ENCODE assay signal across 8 cellular contexts in the genomic region with DNA sequence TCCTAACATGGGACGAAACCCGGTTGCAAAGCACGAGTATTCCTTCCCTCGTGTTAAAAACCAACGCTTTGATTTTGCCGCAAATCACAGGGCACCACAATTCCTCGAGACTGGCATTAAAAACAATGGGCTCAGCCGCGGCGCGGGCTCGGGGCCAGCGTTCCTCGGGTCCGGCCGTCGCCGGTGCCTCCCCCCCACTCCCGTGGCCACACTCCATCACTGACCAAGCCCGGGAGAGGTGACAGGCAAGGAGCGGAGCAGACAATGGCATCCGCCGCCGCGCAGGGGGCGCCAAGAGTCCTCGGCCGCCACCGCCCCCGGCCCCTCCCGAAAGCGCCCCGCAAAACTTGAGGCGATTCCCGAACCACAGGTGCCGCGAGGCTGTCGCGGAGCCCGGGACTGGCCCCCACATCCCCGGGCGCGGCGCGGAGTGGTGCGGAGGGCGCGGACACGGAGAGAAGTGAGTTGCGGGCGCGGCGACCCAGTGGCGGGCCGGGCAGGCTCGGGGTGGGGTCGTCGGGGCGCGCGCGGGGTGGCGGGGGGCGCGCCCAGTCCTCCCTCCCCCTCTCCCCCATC. TPM values are rescaled to one million over a fixed set of nuclear protein-coding genes. Genes with fewer than 3 reads are reported as not detected.
A peak's percentile ranks its signal among the peaks of the same experiment; 100 is the strongest.
DNase-seq lines count a peak whose midpoint lies in the region; ATAC-seq, FAIRE-seq and TF ChIP-seq lines count a peak whose summit lies in the region.

No MANE protein-coding gene starts in this region.

- H3K36me3 Mint-ChIP-seq in activated naive CD8-positive, alpha-beta T cell treated with anti-CD3 and anti-CD28 coated beads for 36 hours = peaks cover 9% of the 10 kb centered on the region

- 1% methylated on average over 40 to 63 of the region's 65 CpGs for WGBS in pancreas, 2 donors
- WGBS in aorta, 2 donors = 0 to 1% methylated on average over 56 to 65 of the region's 65 CpGs

- DNase-seq in AG09319 (ENCODE audit: extremely low read depth, low read depth) (no peak), SJSA1 (ENCODE audit: low read depth in 1 of 2, low spot score in 2 of 2) (peak; percentile 39 to 50), Right ventricle myocardium inferior (ENCODE audit: missing footprints) (peak; percentile 81), pancreas (peak; percentile 35 to 79 (median 67)), aorta (peak; percentile 75 to 86)
- DNase-seq in activated naive CD8-positive, alpha-beta T cell treated with anti-CD3 and anti-CD28 coated beads for 36 hours = peak; percentile 40

- no peaks in the 10 kb centered on the region for H3K27me3 Mint-ChIP-seq in activated naive CD8-positive, alpha-beta T cell treated with anti-CD3 and anti-CD28 coated beads for 36 hours

- no peak for FAIRE-seq in pancreas (lab: Jason Lieb, UNC)

- H3K4me3 ChIP-seq in SJSA1 (peak overlapping the region; percentile 65), pancreas (peak overlapping the region; percentile 69 to 90 (median 80)), aorta (ENCODE audit: low read length in 2 of 2) (peak overlapping the region; percentile 62 to 98)

- peak overlapping the region; percentile 56 for H3K27ac Mint-ChIP-seq in activated naive CD8-positive, alpha-beta T cell treated with anti-CD3 and anti-CD28 coated beads for 36 hours

- no peaks in the 10 kb centered on the region for H3K27me3 ChIP-seq in SJSA1 (replicated peaks)
- H3K27me3 ChIP-seq in pancreas = peaks cover 0 to 18% (median 0%) of the 10 kb centered on the region in 4 donors
- no peaks in the 10 kb centered on the region for H3K27me3 ChIP-seq in aorta (ENCODE audit: control insufficient read depth in 1 of 2, insufficient read depth in 2 of 2, low read length in 1 of 2)

- H3K36me3 ChIP-seq in SJSA1 (peaks cover 9% of the 10 kb centered on the region), pancreas (no peaks in the 10 kb centered on the region), aorta (ENCODE audit: control insufficient read depth in 1 of 2, insufficient read depth in 2 of 2, low read length in 1 of 2) (no peaks in the 10 kb centered on the region)

- intact Hi-C loops in Right ventricle myocardium inferior (cut with DNase I) (loop anchor here (10.0 kb wide), 1 partner anchor 121 kb away; no protein-coding TSS in a partner anchor), pancreas (cut with DNase I) (no loop called here), aorta (cut with DNase I) (loop anchor here (2.0 to 10.0 kb wide), 3 partner anchors 62 to 179 kb away; a partner anchor contains a TSS)

- ATAC-seq in GM19043 (IDR thresholded peaks at IDR 0.05; ENCODE audit: low read depth, unreplicated experiment) (peak; percentile 30), HG03354 (IDR thresholded peaks at IDR 0.05; ENCODE audit: poor library complexity, severe bottlenecking, unreplicated experiment) (peak; percentile 48), Right ventricle myocardium inferior (peak; percentile 11), pancreas (peak in 3 of 4 donors; percentile 7 to 26 (median 24)), aorta (ENCODE audit: low FRiP score) (peak; percentile 44)

- peak; percentile 4 for TF ChIP-seq CTCF in AG09319 (IDR thresholded peaks at IDR 0.05; ENCODE audit: low read depth, low read length)
- no peak for TF ChIP-seq CTCF in pancreas (IDR thresholded peaks at IDR 0.05)

- H3K27ac ChIP-seq in SJSA1 (peak overlapping the region; percentile 53), pancreas (peak overlapping the region; percentile 46 to 92 (median 79)), aorta (ENCODE audit: low read depth in 1 of 2, low read length in 2 of 2) (peak overlapping the region; percentile 7 to 85)

- peaks cover 12% of the 10 kb centered on the region for H3K4me1 Mint-ChIP-seq in activated naive CD8-positive, alpha-beta T cell treated with anti-CD3 and anti-CD28 coated beads for 36 hours

- H3K9me3 ChIP-seq in SJSA1 (replicated peaks) (no peaks in the 10 kb centered on the region), pancreas (no peaks in the 10 kb centered on the region), aorta (ENCODE audit: control insufficient read depth, low read length) (no peaks in the 10 kb centered on the region)

- H3K4me1 ChIP-seq in SJSA1 (replicated peaks) = peaks cover 4% of the 10 kb centered on the region; the same call in 1 of the 2 replicates
- H3K4me1 ChIP-seq in pancreas = peaks cover 0 to 10% (median 0%) of the 10 kb centered on the region in 3 donors
- H3K4me1 ChIP-seq in aorta (ENCODE audit: control insufficient read depth in 1 of 2, insufficient read depth in 2 of 2, low read length in 2 of 2) = no peaks in the 10 kb centered on the region

- H3K4me3 Mint-ChIP-seq in activated naive CD8-positive, alpha-beta T cell treated with anti-CD3 and anti-CD28 coated beads for 36 hours = peak overlapping the region; percentile 78

- H3K9me3 Mint-ChIP-seq in activated naive CD8-positive, alpha-beta T cell treated with anti-CD3 and anti-CD28 coated beads for 36 hours = no peaks in the 10 kb centered on the region

RNA-seq across cellular contexts. Expression of a gene that starts 0.4 kb away (rescaled TPM):
- total RNA-seq in SJSA1 (2014; rRNA removed; shearing (Covaris generic)) = 208 and 223 TPM in 2 replicates
- total RNA-seq in activated naive CD8-positive, alpha-beta T cell treated with anti-CD3 and anti-CD28 coated beads for 36 hours = 10 to 100 TPM; 29.4 to 33.0 TPM
- total RNA-seq in Right ventricle myocardium inferior = 154 TPM
- total RNA-seq in pancreas = 10 to 100 TPM in 2 of 6 donors, 1 to 10 TPM in 4; 4.8 to 17.5 (median 6.8) TPM
- polyA plus RNA-seq in pancreas = 1 to 10 TPM; 4.0 to 8.3 TPM
- total RNA-seq in aorta = 10 to 100 TPM; 49.1 to 55.9 TPM
- 10 to 100 TPM; 31.6 to 60.0 TPM for polyA plus RNA-seq in aorta

Comparison
In these comparisons a context has a peak if more than half of its experiments do, and no peak if none do; other contexts are left out.
1. intact Hi-C loops: an anchor here in Right ventricle myocardium inferior (10.0 kb wide) and aorta (2.0 to 10.0 kb wide); none called in pancreas.